Comparison of ENCODE assay signal across 9 cellular contexts in genomic region chr1:114715952-114716303, GRCh38. TPM values are rescaled to one million over a fixed set of nuclear protein-coding genes. Genes with fewer than 3 reads are reported as not detected.
DNase-seq lines count a peak whose midpoint lies in the region; ATAC-seq, FAIRE-seq and TF ChIP-seq lines count a peak whose summit lies in the region.
"Had no signal": no experiment of that assay in that cellular context is flagged by ENCODE, and none has a peak within 500 bp of the region (broad histone marks: within the 10 kb centered on the region; RNA-seq: fewer than 3 reads in every experiment).

No MANE protein-coding gene starts in this region.

- H3K9me3 Mint-ChIP-seq in activated T-helper 1 cell treated with anti-CD3 and anti-CD28 coated beads, Interleukin-12 subunit alpha, Interleukin-12 subunit beta, Interleukin-2, Interleukin-4 antibody, amounts not matched to agents 30 ng/mL and 10 ng/mL and 1 ng/mL, durations not matched to agents 14 hours and 24 hours and 36 hours, result no peaks in the 10 kb centered on the region

- TF ChIP-seq CTCF in HEK293 (tag by site-specific recombination; IDR thresholded peaks at IDR 0.05) (no peak), keratinocyte (optimal IDR thresholded peaks at IDR 0.05 in 1 of 3, IDR thresholded peaks at IDR 0.05 in 1 of 3, conservative IDR thresholded peaks at IDR 0.05 in 1 of 3; ENCODE audit: extremely low read depth in 1 of 3, insufficient read depth in 2 of 3, low read length in 3 of 3) (no peak), thoracic aorta (IDR thresholded peaks at IDR 0.05) (no peak)

- no peak for FAIRE-seq in keratinocyte (lab: Jason Lieb, UNC)

- H3K9me1 ChIP-seq in keratinocyte (ENCODE audit: control insufficient read depth, extremely low read depth, insufficient read depth, low read length), result no peaks in the 10 kb centered on the region

- POLR2A ChIA-PET in HEK293 (lab: Yijun Ruan, JAX), result interaction anchor here (0.9 to 1.9 kb wide), 5 partner anchors 13 to 64 kb away, joined by 3 to 4 read pairs (median 3); partner anchors contain the start of genes AMPD1, DENND2C and SIKE1

- CTCF ChIA-PET in HEK293 (lab: Yijun Ruan, JAX), result interaction anchor here (0.8 to 1.3 kb wide), 2 partner anchors 262 to 369 kb away, joined by 3 to 6 read pairs; no protein-coding TSS in a partner anchor

- H3K27ac Mint-ChIP-seq in activated T-helper 1 cell treated with anti-CD3 and anti-CD28 coated beads, Interleukin-12 subunit alpha, Interleukin-12 subunit beta, Interleukin-2, Interleukin-4 antibody, amounts not matched to agents 30 ng/mL and 10 ng/mL and 1 ng/mL, durations not matched to agents 14 hours and 24 hours and 36 hours, result peak overlapping the region; percentile 99

- H3K4me1 Mint-ChIP-seq in activated T-helper 1 cell treated with anti-CD3 and anti-CD28 coated beads, Interleukin-12 subunit alpha, Interleukin-12 subunit beta, Interleukin-2, Interleukin-4 antibody, amounts not matched to agents 30 ng/mL and 10 ng/mL and 1 ng/mL, durations not matched to agents 14 hours and 24 hours and 36 hours (ENCODE audit: low read depth), result peaks cover 39% of the 10 kb centered on the region

- peak overlapping the region; percentile 99 for H3K4me3 Mint-ChIP-seq in activated T-helper 1 cell treated with anti-CD3 and anti-CD28 coated beads, Interleukin-12 subunit alpha, Interleukin-12 subunit beta, Interleukin-2, Interleukin-4 antibody, amounts not matched to agents 30 ng/mL and 10 ng/mL and 1 ng/mL, durations not matched to agents 14 hours and 24 hours and 36 hours

- peak overlapping the region; percentile 97 for H3K4me2 ChIP-seq in keratinocyte (ENCODE audit: control insufficient read depth, extremely low read depth, insufficient read depth, low read depth, low read length)

- H3K9me3 ChIP-seq in HEK293 (ENCODE audit: control insufficient read depth, insufficient read depth, low read depth, low read length), result no peaks in the 10 kb centered on the region
- H3K9me3 ChIP-seq in keratinocyte (ENCODE audit: control insufficient read depth, low read depth, low read length), result no peaks in the 10 kb centered on the region
- no peaks in the 10 kb centered on the region for H3K9me3 ChIP-seq in thoracic aorta

- H3K4me3 ChIP-seq in HEK293 (ENCODE audit: low read depth, low read length), result peak overlapping the region; percentile 96
- peak overlapping the region; percentile 80 to 96 (median 82) for H3K4me3 ChIP-seq in keratinocyte (ENCODE audit: control insufficient read depth in 2 of 3, extremely low read depth in 1 of 3, insufficient read depth in 2 of 3, low read depth in 1 of 3, low read length in 3 of 3)
- peak overlapping the region; percentile 94 for H3K4me3 ChIP-seq in thoracic aorta

- no peaks in the 10 kb centered on the region for H4K20me1 ChIP-seq in keratinocyte (ENCODE audit: control insufficient read depth, extremely low read depth, insufficient read depth, low read length)

- H3K27me3 Mint-ChIP-seq in activated T-helper 1 cell treated with anti-CD3 and anti-CD28 coated beads, Interleukin-12 subunit alpha, Interleukin-12 subunit beta, Interleukin-2, Interleukin-4 antibody, amounts not matched to agents 30 ng/mL and 10 ng/mL and 1 ng/mL, durations not matched to agents 14 hours and 24 hours and 36 hours (ENCODE audit: insufficient read depth), result no peaks in the 10 kb centered on the region

- no peaks in the 10 kb centered on the region for H3K27me3 ChIP-seq in keratinocyte (ENCODE audit: control insufficient read depth, extremely low read depth, insufficient read depth, low read length)
- no peaks in the 10 kb centered on the region for H3K27me3 ChIP-seq in thoracic aorta (replicated peaks; ENCODE audit: insufficient read depth)

- no peaks in the 10 kb centered on the region for H3K4me1 ChIP-seq in HEK293 (ENCODE audit: control insufficient read depth, insufficient read depth, low read length)
- H3K4me1 ChIP-seq in keratinocyte (ENCODE audit: control insufficient read depth, extremely low read depth, insufficient read depth, low read length), result peaks cover 12% of the 10 kb centered on the region
- H3K4me1 ChIP-seq in thoracic aorta (ENCODE audit: control insufficient read depth in 1 of 2, low read depth in 2 of 2), result peaks cover 8 to 16% of the 10 kb centered on the region in 2 donors

- intact Hi-C loops in activated T-helper 1 cell treated with anti-CD3 and anti-CD28 coated beads, Interleukin-12 subunit alpha, Interleukin-12 subunit beta, Interleukin-2, Interleukin-4 antibody, amounts not matched to agents 30 ng/mL and 10 ng/mL and 1 ng/mL, durations not matched to agents 14 hours and 24 hours and 36 hours (cut with micrococcal nuclease), result loop anchor here (1.0 to 10.0 kb wide), 10 partner anchors 41 to 904 kb away; partner anchors contain the start of genes AP4B1, BCAS2, CSDE1 and DENND2C

- dilution Hi-C loops in keratinocyte (cut with MboI; ENCODE audit: extremely low pct_ligation_motif_present, low sequenced_read_pairs), result no loop called here

- H3K9ac ChIP-seq in keratinocyte (ENCODE audit: control insufficient read depth, extremely low read depth, insufficient read depth, low read length), result peak overlapping the region; percentile 99

- ATAC-seq in thoracic aorta (ENCODE audit: insufficient number of reproducible peaks, low FRiP score, low read depth) (no peak), HG02798 (IDR thresholded peaks at IDR 0.05; ENCODE audit: poor library complexity, unreplicated experiment) (no peak)

- H3K36me3 ChIP-seq in HEK293 (ENCODE audit: control insufficient read depth in 2 of 2, insufficient read depth in 1 of 2, low read length in 2 of 2) (peaks cover 37 to 83% of the 10 kb centered on the region in 2 experiments), keratinocyte (ENCODE audit: control insufficient read depth in 2 of 2, extremely low read depth in 1 of 2, insufficient read depth in 2 of 2, low read length in 2 of 2) (peaks cover 16 to 24% of the 10 kb centered on the region in 2 experiments), thoracic aorta (peaks cover 29% of the 10 kb centered on the region)

- 0 out of 2 replicates have a peak overlapping the region, but pooled peaks have one; percentile 16 for H3K27ac ChIP-seq in HEK293 (ENCODE audit: extremely low read depth, low read depth, low read length)
- peak overlapping the region; percentile 99 for H3K27ac ChIP-seq in keratinocyte (ENCODE audit: control insufficient read depth, insufficient read depth, low read length)
- H3K27ac ChIP-seq in thoracic aorta, result peak overlapping the region; percentile 91 to 95

- H3K79me2 ChIP-seq in keratinocyte (ENCODE audit: control insufficient read depth, insufficient read depth, low read length), result peaks cover 39% of the 10 kb centered on the region

- peak overlapping the region; percentile 53 for H2AFZ ChIP-seq in keratinocyte (ENCODE audit: control insufficient read depth, low read length)

- peaks cover 54% of the 10 kb centered on the region for H3K36me3 Mint-ChIP-seq in activated T-helper 1 cell treated with anti-CD3 and anti-CD28 coated beads, Interleukin-12 subunit alpha, Interleukin-12 subunit beta, Interleukin-2, Interleukin-4 antibody, amounts not matched to agents 30 ng/mL and 10 ng/mL and 1 ng/mL, durations not matched to agents 14 hours and 24 hours and 36 hours (ENCODE audit: low read depth)

- peak; percentile 16 for DNase-seq in AG08396 (ENCODE audit: low spot score)
- DNase-seq in activated T-helper 1 cell treated with anti-CD3 and anti-CD28 coated beads, Interleukin-12 subunit alpha, Interleukin-12 subunit beta, Interleukin-2, Interleukin-4 antibody, amounts not matched to agents 30 ng/mL and 10 ng/mL and 1 ng/mL, durations not matched to agents 14 hours and 24 hours and 36 hours (ENCODE audit: low spot score), result no peak
- DNase-seq in keratinocyte (ENCODE audit: low read depth, low spot score), result no peak
- DNase-seq in thoracic aorta (ENCODE audit: low spot score), result no peak
- no peak for DNase-seq in SIG-M5 (lab: John Stamatoyannopoulos, UW)
- no peak for DNase-seq in SK-N-DZ (ENCODE audit: low spot score)

RNA-seq across cellular contexts. Expression of gene NRAS, which starts 0.6 kb away (rescaled TPM):
- total RNA-seq in activated T-helper 1 cell treated with anti-CD3 and anti-CD28 coated beads, Interleukin-12 subunit alpha, Interleukin-12 subunit beta, Interleukin-2, Interleukin-4 antibody, amounts not matched to agents 30 ng/mL and 10 ng/mL and 1 ng/mL, durations not matched to agents 14 hours and 24 hours and 36 hours, result 57.5 and 62.1 TPM in 2 replicates
- polyA plus RNA-seq in keratinocyte, result 24.5 to 49.5 TPM (median 42.1 TPM) in 3 replicates
- polyA plus RNA-seq in keratinocyte (2011; ENCODE audit: low read depth), result 8.8 TPM
- 21.8 and 43.9 TPM in 2 replicates for polyA plus RNA-seq in keratinocyte (2011; cell fraction: cytosol; rRNA removed)
- 14.3 and 18.5 TPM in 2 replicates for polyA plus RNA-seq in keratinocyte (2011; cell fraction: nucleus; rRNA removed)
- 14.6 and 36.7 TPM in 2 replicates for polyA plus RNA-seq in keratinocyte (2012; ENCODE audit: low replicate concordance)
- 17.6 to 68.7 TPM (median 32.0 TPM) in 3 replicates for polyA minus RNA-seq in keratinocyte
- polyA minus RNA-seq in keratinocyte (2011; cell fraction: cytosol; rRNA and poly(A)+ RNA removed), result 29.4 TPM
- polyA minus RNA-seq in keratinocyte (2011; cell fraction: nucleus; rRNA and poly(A)+ RNA removed), result 11.4 and 22.3 TPM in 2 replicates
- total RNA-seq in thoracic aorta, result 10 to 100 TPM; 11.4 to 24.8 TPM
- 52.1 and 55.4 TPM in 2 replicates for polyA plus RNA-seq in SK-N-DZ (2014; cell fraction: cytosol; rRNA removed)
- polyA plus RNA-seq in SK-N-DZ (2014; cell fraction: nucleus; rRNA removed), result 17.7 and 18.0 TPM in 2 replicates

RNA-seq across cellular contexts. Expression of gene AMPD1, which starts 20.6 kb away (rescaled TPM):
- total RNA-seq in activated T-helper 1 cell treated with anti-CD3 and anti-CD28 coated beads, Interleukin-12 subunit alpha, Interleukin-12 subunit beta, Interleukin-2, Interleukin-4 antibody, amounts not matched to agents 30 ng/mL and 10 ng/mL and 1 ng/mL, durations not matched to agents 14 hours and 24 hours and 36 hours, result 0.56 TPM in 1 of 2 replicates, not detected in the other
- not detected in 3 replicates for polyA plus RNA-seq in keratinocyte
- not detected for polyA plus RNA-seq in keratinocyte (2011; ENCODE audit: low read depth)
- not detected in 2 replicates for polyA plus RNA-seq in keratinocyte (2011; cell fraction: cytosol; rRNA removed)
- not detected in 2 replicates for polyA plus RNA-seq in keratinocyte (2011; cell fraction: nucleus; rRNA removed)
- not detected in 2 replicates for polyA plus RNA-seq in keratinocyte (2012; ENCODE audit: low replicate concordance)
- polyA minus RNA-seq in keratinocyte, result not detected in 3 replicates
- not detected for polyA minus RNA-seq in keratinocyte (2011; cell fraction: cytosol; rRNA and poly(A)+ RNA removed)
- 0.78 TPM in 1 of 2 replicates, not detected in the other for polyA minus RNA-seq in keratinocyte (2011; cell fraction: nucleus; rRNA and poly(A)+ RNA removed)
- total RNA-seq in thoracic aorta, result under 1 TPM in 1 of 2 donors, not detected in 1; 0.41 TPM
- not detected in 2 replicates for polyA plus RNA-seq in SK-N-DZ (2014; cell fraction: cytosol; rRNA removed)
- not detected in 2 replicates for polyA plus RNA-seq in SK-N-DZ (2014; cell fraction: nucleus; rRNA removed)
- total RNA-seq: lung microvascular endothelial cell had no signal

RNA-seq across cellular contexts. Expression of gene CSDE1, which starts 41.9 kb away (rescaled TPM):
- total RNA-seq in activated T-helper 1 cell treated with anti-CD3 and anti-CD28 coated beads, Interleukin-12 subunit alpha, Interleukin-12 subunit beta, Interleukin-2, Interleukin-4 antibody, amounts not matched to agents 30 ng/mL and 10 ng/mL and 1 ng/mL, durations not matched to agents 14 hours and 24 hours and 36 hours, result 398 and 421 TPM in 2 replicates
- polyA plus RNA-seq in keratinocyte, result 190 to 268 TPM (median 249 TPM) in 3 replicates
- 315 TPM for polyA plus RNA-seq in keratinocyte (2011; ENCODE audit: low read depth)
- 212 and 299 TPM in 2 replicates for polyA plus RNA-seq in keratinocyte (2011; cell fraction: cytosol; rRNA removed)
- 156 and 198 TPM in 2 replicates for polyA plus RNA-seq in keratinocyte (2011; cell fraction: nucleus; rRNA removed)
- polyA plus RNA-seq in keratinocyte (2012; ENCODE audit: low replicate concordance), result 260 and 325 TPM in 2 replicates
- 123 to 484 TPM (median 383 TPM) in 3 replicates for polyA minus RNA-seq in keratinocyte
- 439 TPM for polyA minus RNA-seq in keratinocyte (2011; cell fraction: cytosol; rRNA and poly(A)+ RNA removed)
- polyA minus RNA-seq in keratinocyte (2011; cell fraction: nucleus; rRNA and poly(A)+ RNA removed), result 105 and 185 TPM in 2 replicates
- 1,000 to 10,000 TPM in 1 of 2 donors, 100 to 1,000 TPM in 1; 560 to 1,490 TPM for total RNA-seq in thoracic aorta
- polyA plus RNA-seq in SK-N-DZ (2014; cell fraction: cytosol; rRNA removed), result 289 and 378 TPM in 2 replicates
- polyA plus RNA-seq in SK-N-DZ (2014; cell fraction: nucleus; rRNA removed), result 279 and 290 TPM in 2 replicates

RNA-seq across cellular contexts. Expression of gene DENND2C, which starts 46.1 kb away (rescaled TPM):
- 0.16 and 0.24 TPM in 2 replicates for total RNA-seq in activated T-helper 1 cell treated with anti-CD3 and anti-CD28 coated beads, Interleukin-12 subunit alpha, Interleukin-12 subunit beta, Interleukin-2, Interleukin-4 antibody, amounts not matched to agents 30 ng/mL and 10 ng/mL and 1 ng/mL, durations not matched to agents 14 hours and 24 hours and 36 hours
- 5.9 to 11.3 TPM (median 9.5 TPM) in 3 replicates for polyA plus RNA-seq in keratinocyte
- 15.9 TPM for polyA plus RNA-seq in keratinocyte (2011; ENCODE audit: low read depth)
- 3.5 and 6.6 TPM in 2 replicates for polyA plus RNA-seq in keratinocyte (2011; cell fraction: cytosol; rRNA removed)
- 12.4 and 15.9 TPM in 2 replicates for polyA plus RNA-seq in keratinocyte (2011; cell fraction: nucleus; rRNA removed)
- polyA plus RNA-seq in keratinocyte (2012; ENCODE audit: low replicate concordance), result 5.9 and 43.0 TPM in 2 replicates
- polyA minus RNA-seq in keratinocyte, result 6.0 to 19.8 TPM (median 18.2 TPM) in 3 replicates
- 6.7 TPM for polyA minus RNA-seq in keratinocyte (2011; cell fraction: cytosol; rRNA and poly(A)+ RNA removed)
- 10.0 and 22.1 TPM in 2 replicates for polyA minus RNA-seq in keratinocyte (2011; cell fraction: nucleus; rRNA and poly(A)+ RNA removed)
- total RNA-seq in thoracic aorta, result 1 to 10 TPM; 2.0 to 6.0 TPM
- polyA plus RNA-seq in SK-N-DZ (2014; cell fraction: cytosol; rRNA removed), result 0.08 TPM in 1 of 2 replicates, not detected in the other
- 0.05 and 0.15 TPM in 2 replicates for polyA plus RNA-seq in SK-N-DZ (2014; cell fraction: nucleus; rRNA removed)

Comparison
In these comparisons a context has a peak if more than half of its experiments do, and no peak if none do; other contexts are left out.
1. H3K27ac ChIP-seq: peak in every context shown above with its lines; median percentile 99 in keratinocyte; 93 in thoracic aorta; 16 in HEK293.